ENCODE assay signal across 11 cellular contexts in genomic region chr7:65809259-65809981, GRCh38.
DNase-seq lines count a peak whose midpoint lies in the region; ATAC-seq and TF ChIP-seq lines count a peak whose summit lies in the region.
"Had no signal": no experiment of that assay in that cellular context is flagged by ENCODE, and none has a peak within 500 bp of the region (broad histone marks: within the 10 kb centered on the region; RNA-seq: fewer than 3 reads in every experiment).

No MANE protein-coding gene starts in this region.

- no peak for DNase-seq in stimulated activated CD4-positive, alpha-beta T cell treated with anti-CD3 and anti-CD28 coated beads, Interleukin-4, amount 100 ng/mL, for 4 hours
- DNase-seq in type B pancreatic cell (ENCODE audit: extremely low spot score, unreplicated experiment): no peak
- DNase-seq in activated naive CD4-positive, alpha-beta T cell treated with anti-CD3 and anti-CD28 coated beads, Interleukin-2, amount 10 ng/mL, durations not matched to agents 7 days and 5 days: no peak
- DNase-seq in SIG-M5 (lab: John Stamatoyannopoulos, UW): no peak
- DNase-seq: hippocampal formation, NCI-H1105 treated with DMSO at 0.1 percent for 48 hours had no signal

- no peak overlapping the region for H3K27ac Mint-ChIP-seq in activated T-helper 17 cell treated with anti-CD3 and anti-CD28 coated beads, Interleukin-2, amount 50 U/mL, for 72 hours
- no peak overlapping the region for H3K27ac Mint-ChIP-seq in type B pancreatic cell
- H3K27ac Mint-ChIP-seq in activated naive CD4-positive, alpha-beta T cell treated with anti-CD3 and anti-CD28 coated beads, Interleukin-2, amount 10 ng/mL, durations not matched to agents 7 days and 5 days: no peak overlapping the region
- H3K27ac Mint-ChIP-seq: activated naive CD8-positive, alpha-beta T cell had no signal

- peaks cover 3% of the 10 kb centered on the region for H3K9me3 Mint-ChIP-seq in activated T-helper 17 cell treated with anti-CD3 and anti-CD28 coated beads, Interleukin-2, amount 50 U/mL, for 72 hours
- H3K9me3 Mint-ChIP-seq in type B pancreatic cell: no peaks in the 10 kb centered on the region
- H3K9me3 Mint-ChIP-seq in activated naive CD4-positive, alpha-beta T cell treated with anti-CD3 and anti-CD28 coated beads, Interleukin-2, amount 10 ng/mL, durations not matched to agents 7 days and 5 days: no peaks in the 10 kb centered on the region

- H3K4me1 Mint-ChIP-seq in activated T-helper 17 cell treated with anti-CD3 and anti-CD28 coated beads, Interleukin-2, amount 50 U/mL, for 72 hours: no peaks in the 10 kb centered on the region
- no peaks in the 10 kb centered on the region for H3K4me1 Mint-ChIP-seq in type B pancreatic cell (ENCODE audit: unreplicated experiment)
- H3K4me1 Mint-ChIP-seq in activated naive CD4-positive, alpha-beta T cell treated with anti-CD3 and anti-CD28 coated beads, Interleukin-2, amount 10 ng/mL, durations not matched to agents 7 days and 5 days: no peaks in the 10 kb centered on the region

- no peak for TF ChIP-seq CTCF in type B pancreatic cell (conservative IDR thresholded peaks at IDR 0.05)

- ATAC-seq in GM18511 (IDR thresholded peaks at IDR 0.05; ENCODE audit: unreplicated experiment) (peak; percentile 91), GM21367 (IDR thresholded peaks at IDR 0.05; ENCODE audit: unreplicated experiment) (peak; percentile 91), HG03045 (IDR thresholded peaks at IDR 0.05; ENCODE audit: unreplicated experiment) (peak; percentile 82)
- ATAC-seq in activated T-helper 17 cell treated with anti-CD3 and anti-CD28 coated beads, Interleukin-2, amount 50 U/mL, for 72 hours (replicated peaks): peak; percentile 44

- no peaks in the 10 kb centered on the region for H3K27me3 Mint-ChIP-seq in activated T-helper 17 cell treated with anti-CD3 and anti-CD28 coated beads, Interleukin-2, amount 50 U/mL, for 72 hours
- H3K27me3 Mint-ChIP-seq in type B pancreatic cell: no peaks in the 10 kb centered on the region
- H3K27me3 Mint-ChIP-seq in activated naive CD4-positive, alpha-beta T cell treated with anti-CD3 and anti-CD28 coated beads, Interleukin-2, amount 10 ng/mL, durations not matched to agents 7 days and 5 days: peaks cover 4% of the 10 kb centered on the region
- H3K27me3 Mint-ChIP-seq: activated naive CD8-positive, alpha-beta T cell had no signal

- H3K36me3 Mint-ChIP-seq in activated T-helper 17 cell treated with anti-CD3 and anti-CD28 coated beads, Interleukin-2, amount 50 U/mL, for 72 hours (ENCODE audit: low read depth): no peaks in the 10 kb centered on the region
- H3K36me3 Mint-ChIP-seq in type B pancreatic cell: no peaks in the 10 kb centered on the region
- H3K36me3 Mint-ChIP-seq in activated naive CD4-positive, alpha-beta T cell treated with anti-CD3 and anti-CD28 coated beads, Interleukin-2, amount 10 ng/mL, durations not matched to agents 7 days and 5 days: no peaks in the 10 kb centered on the region

- CTCF ChIA-PET in activated naive CD4-positive, alpha-beta T cell treated with anti-CD3 and anti-CD28 coated beads, Interleukin-2, amount 10 ng/mL, durations not matched to agents 7 days and 5 days (lab: Charles Lee): no interaction called here

- no peak overlapping the region for H3K4me3 Mint-ChIP-seq in activated T-helper 17 cell treated with anti-CD3 and anti-CD28 coated beads, Interleukin-2, amount 50 U/mL, for 72 hours
- H3K4me3 Mint-ChIP-seq in type B pancreatic cell: no peak overlapping the region
- no peak overlapping the region for H3K4me3 Mint-ChIP-seq in activated naive CD4-positive, alpha-beta T cell treated with anti-CD3 and anti-CD28 coated beads, Interleukin-2, amount 10 ng/mL, durations not matched to agents 7 days and 5 days
- H3K4me3 Mint-ChIP-seq: activated naive CD8-positive, alpha-beta T cell had no signal
